ENCODE assay signal across 6 cellular contexts in genomic region chr1:154541231-154541630, GRCh38. TPM values are rescaled to one million over a fixed set of nuclear protein-coding genes. Genes with fewer than 3 reads are reported as not detected.
"Had no signal": no experiment of that assay in that cellular context is flagged by ENCODE, and none has a peak within 500 bp of the region (broad histone marks: within the 10 kb centered on the region; RNA-seq: fewer than 3 reads in every experiment).

No MANE protein-coding gene starts in this region.

- H3K4me1 ChIP-seq: HAP-1 had no signal

- H3K4me3 ChIP-seq: GM23248, HAP-1 had no signal

- ATAC-seq: HCT116 had no signal

- H3K36me3 ChIP-seq: HAP-1 had no signal

- H2AFZ ChIP-seq: GM23248 had no signal

- DNase-seq: GM23248, IMR-90, KBM-7 had no signal

- H3K27ac ChIP-seq: GM23248 had no signal

- H3K9me3 ChIP-seq: HAP-1 had no signal

RNA-seq across cellular contexts. Expression of gene CHRNB2, which starts 26.3 kb away (rescaled TPM):
- total RNA-seq: GM23248, HT-29 had no signal
- polyA plus RNA-seq: GM23248 had no signal

RNA-seq across cellular contexts. Expression of gene SHE, which starts 39.0 kb away (rescaled TPM):
- total RNA-seq: GM23248, HT-29, IMR-90 had no signal
- polyA plus RNA-seq: IMR-90 had no signal

RNA-seq across cellular contexts. Expression of gene TDRD10, which starts 39.2 kb away (rescaled TPM):
- total RNA-seq: GM23248, HT-29, IMR-90 had no signal
- polyA plus RNA-seq: GM23248, IMR-90 had no signal
